11 cellular contexts compared by ENCODE assay signal in the genomic region with DNA sequence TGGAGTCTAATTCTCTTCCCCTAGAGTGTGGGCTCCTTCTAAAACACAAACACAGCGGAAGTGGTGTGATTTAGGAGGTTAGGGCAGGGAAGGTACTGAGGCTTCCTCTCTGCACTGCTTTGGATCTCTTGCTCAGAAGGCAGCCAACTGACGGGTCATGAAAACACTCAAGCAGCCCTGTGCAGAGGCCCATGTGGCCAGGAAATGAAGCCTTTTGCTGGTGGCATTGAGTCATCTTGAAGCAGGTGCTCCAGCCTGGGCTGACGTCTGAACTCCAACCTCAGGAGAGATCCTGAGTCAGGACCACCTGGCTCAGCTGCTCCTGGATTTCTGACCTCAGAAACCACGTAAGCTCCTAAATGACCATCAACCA.
DNase-seq lines count a peak whose midpoint lies in the region; ATAC-seq and TF ChIP-seq lines count a peak whose summit lies in the region.
"Had no signal": no experiment of that assay in that cellular context is flagged by ENCODE, and none has a peak within 500 bp of the region (broad histone marks: within the 10 kb centered on the region; RNA-seq: fewer than 3 reads in every experiment).

No MANE protein-coding gene starts in this region.

- H3K4me2 ChIP-seq in mesenchymal stem cell (ENCODE audit: low read length, poor library complexity, severe bottlenecking), result no peak overlapping the region

- H3K9ac ChIP-seq in mesenchymal stem cell (ENCODE audit: low read length), result no peak overlapping the region

- H3K27ac Mint-ChIP-seq in CD4-positive, CD25-positive, alpha-beta regulatory T cell, result peak overlapping the region; percentile 88 to 91 (median 90)
- H3K27ac Mint-ChIP-seq in immature natural killer cell (peak overlapping the region in 4 of 6 donors; percentile 56 to 84 (median 72)), Calu3 (ENCODE audit: unreplicated experiment) (no peak overlapping the region)

- no peaks in the 10 kb centered on the region for H3K36me3 Mint-ChIP-seq in CD4-positive, CD25-positive, alpha-beta regulatory T cell
- no peaks in the 10 kb centered on the region for H3K36me3 Mint-ChIP-seq in immature natural killer cell
- H3K36me3 Mint-ChIP-seq in Calu3 (ENCODE audit: insufficient read depth, unreplicated experiment), result no peaks in the 10 kb centered on the region

- no peak overlapping the region for H3K14ac ChIP-seq in mesenchymal stem cell (ENCODE audit: low read length in 2 of 2)

- H3K27me3 Mint-ChIP-seq in CD4-positive, CD25-positive, alpha-beta regulatory T cell, result no peaks in the 10 kb centered on the region
- H3K27me3 Mint-ChIP-seq in immature natural killer cell (ENCODE audit: low read depth in 3 of 3), result peaks cover 0 to 3% (median 2%) of the 10 kb centered on the region in 3 donors
- H3K27me3 Mint-ChIP-seq in Calu3 (ENCODE audit: unreplicated experiment), result peaks cover 76% of the 10 kb centered on the region

- H3K23ac ChIP-seq in mesenchymal stem cell (ENCODE audit: low read length in 2 of 2), result no peak overlapping the region

- peak in 2 of 3 donors; percentile 48 to 83 for DNase-seq in CD4-positive, CD25-positive, alpha-beta regulatory T cell
- peak; percentile 35 to 67 for DNase-seq in SHP77 (lab: John Stamatoyannopoulos, UW)
- peak; percentile 55 for DNase-seq in activated CD8-positive, alpha-beta memory T cell treated with anti-CD3 and anti-CD28 coated beads, Interleukin-2, amount 50 U/mL, for 48 hours
- peak in 1 of 3 donors; percentile 14 for DNase-seq in immature natural killer cell
- DNase-seq in suprapubic skin (ENCODE audit: low spot score in 2 of 2), result no peak
- no peak for DNase-seq in 8988T
- no peak for DNase-seq in mesenchymal stem cell
- no peak for DNase-seq in Calu3
- DNase-seq: GDM1, SW 1271 had no signal

- no peaks in the 10 kb centered on the region for H3K9me3 Mint-ChIP-seq in CD4-positive, CD25-positive, alpha-beta regulatory T cell
- H3K9me3 Mint-ChIP-seq in immature natural killer cell (peaks cover 0 to 3% (median 0%) of the 10 kb centered on the region in 6 donors), Calu3 (ENCODE audit: low read depth, unreplicated experiment) (no peaks in the 10 kb centered on the region)

- ATAC-seq in CD4-positive, CD25-positive, alpha-beta regulatory T cell (ENCODE audit: low read depth in 2 of 2), result peak; percentile 93 to 96

- H3K4ac ChIP-seq in mesenchymal stem cell (ENCODE audit: low read depth in 1 of 2, low read length in 2 of 2), result no peak overlapping the region

- H2AFZ ChIP-seq in mesenchymal stem cell (ENCODE audit: low read depth, low read length), result no peak overlapping the region

- BruUV-seq in Calu3 (replicated peaks; lab: Mats Ljungman, UMichigan), result no TSS peak

- TF ChIP-seq CTCF in suprapubic skin (IDR thresholded peaks at IDR 0.05) (no peak), Calu3 (IDR thresholded peaks at IDR 0.05; ENCODE audit: unreplicated experiment) (no peak)

- no peak overlapping the region for H2BK15ac ChIP-seq in mesenchymal stem cell (ENCODE audit: low read depth, poor library complexity, severe bottlenecking)

- peaks cover 32% of the 10 kb centered on the region for H3K4me1 ChIP-seq in CD4-positive, CD25-positive, alpha-beta regulatory T cell (ENCODE audit: control insufficient read depth, insufficient read depth, low read length, poor library complexity, severe bottlenecking)
- no peaks in the 10 kb centered on the region for H3K4me1 ChIP-seq in suprapubic skin
- H3K4me1 ChIP-seq in mesenchymal stem cell (ENCODE audit: control insufficient read depth, insufficient read depth, low read depth, low read length), result no peaks in the 10 kb centered on the region
- H3K4me1 ChIP-seq: vagina had no signal

- H3K27ac ChIP-seq in CD4-positive, CD25-positive, alpha-beta regulatory T cell (ENCODE audit: insufficient read depth, low read length, poor library complexity, severe bottlenecking), result peak overlapping the region; percentile 58
- H3K27ac ChIP-seq in suprapubic skin, result no peak overlapping the region
- H3K27ac ChIP-seq in mesenchymal stem cell (ENCODE audit: low read length, poor library complexity, severe bottlenecking), result no peak overlapping the region
- H3K27ac ChIP-seq: vagina had no signal

- no peak for TF ChIP-seq POLR2A in suprapubic skin (IDR thresholded peaks at IDR 0.05)

- H3K4me3 ChIP-seq in CD4-positive, CD25-positive, alpha-beta regulatory T cell (ENCODE audit: low read depth, low read length), result no peak overlapping the region
- H3K4me3 ChIP-seq in suprapubic skin, result no peak overlapping the region
- H3K4me3 ChIP-seq in mesenchymal stem cell (ENCODE audit: insufficient read depth in 1 of 2, low read depth in 1 of 2, low read length in 2 of 2), result no peak overlapping the region
- H3K4me3 ChIP-seq: vagina had no signal

- no peak overlapping the region for H4K8ac ChIP-seq in mesenchymal stem cell (ENCODE audit: low read length)

- H3K4me1 Mint-ChIP-seq in CD4-positive, CD25-positive, alpha-beta regulatory T cell, result peaks cover 11 to 47% (median 33%) of the 10 kb centered on the region in 4 donors
- peaks cover 25 to 38% of the 10 kb centered on the region in 2 donors for H3K4me1 Mint-ChIP-seq in immature natural killer cell
- no peaks in the 10 kb centered on the region for H3K4me1 Mint-ChIP-seq in Calu3 (ENCODE audit: low read depth, unreplicated experiment)

- peak overlapping the region in 3 of 4 donors; percentile 39 to 57 (median 57) for H3K4me3 Mint-ChIP-seq in CD4-positive, CD25-positive, alpha-beta regulatory T cell
- H3K4me3 Mint-ChIP-seq in immature natural killer cell (no peak overlapping the region), Calu3 (ENCODE audit: low read depth, unreplicated experiment) (no peak overlapping the region)

- no peak overlapping the region for H4K91ac ChIP-seq in mesenchymal stem cell (ENCODE audit: low read length)

- CTCF ChIA-PET in Calu3 (lab: Charles Lee), result interaction anchor here (0.6 to 1.7 kb wide), 6 partner anchors 9 to 81 kb away, joined by 3 to 5 read pairs (median 4); no protein-coding TSS in a partner anchor

- no peaks in the 10 kb centered on the region for H3K27me3 ChIP-seq in CD4-positive, CD25-positive, alpha-beta regulatory T cell (ENCODE audit: control insufficient read depth, insufficient read depth, low read length)
- H3K27me3 ChIP-seq in suprapubic skin (no peaks in the 10 kb centered on the region), mesenchymal stem cell (ENCODE audit: control insufficient read depth in 1 of 2, insufficient read depth in 1 of 2, low read length in 2 of 2) (peaks cover 53 to 58% of the 10 kb centered on the region in 2 experiments)
- H3K27me3 ChIP-seq: vagina had no signal

- H3K18ac ChIP-seq in mesenchymal stem cell (ENCODE audit: low read depth in 1 of 2, low read length in 2 of 2), result no peak overlapping the region

- H2BK12ac ChIP-seq in mesenchymal stem cell (ENCODE audit: low read length in 2 of 2), result no peak overlapping the region

- intact Hi-C loops in Calu3 (cut with micrococcal nuclease; ENCODE audit: unreplicated experiment), result no loop called here

- WGBS in suprapubic skin, result 81% methylated on average over 4 of the region's 4 CpGs
- 79% methylated on average over 2 of the region's 4 CpGs for WGBS in mesenchymal stem cell

- no peaks in the 10 kb centered on the region for H3K79me1 ChIP-seq in mesenchymal stem cell (replicated peaks; ENCODE audit: low read length, poor library complexity, severe bottlenecking)

- H3K36me3 ChIP-seq in CD4-positive, CD25-positive, alpha-beta regulatory T cell (ENCODE audit: control insufficient read depth, insufficient read depth, low read length), result no peaks in the 10 kb centered on the region
- H3K36me3 ChIP-seq in suprapubic skin, result no peaks in the 10 kb centered on the region
- no peaks in the 10 kb centered on the region for H3K36me3 ChIP-seq in mesenchymal stem cell (ENCODE audit: control insufficient read depth in 1 of 2, insufficient read depth in 2 of 2, low read depth in 1 of 2, low read length in 2 of 2)
- H3K36me3 ChIP-seq: vagina had no signal

- H2BK120ac ChIP-seq in mesenchymal stem cell (ENCODE audit: low read depth, low read length), result no peak overlapping the region

- no peak for TF ChIP-seq EP300 in suprapubic skin (IDR thresholded peaks at IDR 0.05)

- no peak overlapping the region for H2AK5ac ChIP-seq in mesenchymal stem cell (ENCODE audit: low read length, severe bottlenecking)

- H3K9me3 ChIP-seq in CD4-positive, CD25-positive, alpha-beta regulatory T cell (ENCODE audit: control insufficient read depth in 2 of 2, low read length in 2 of 2), result no peaks in the 10 kb centered on the region
- H3K9me3 ChIP-seq in suprapubic skin (no peaks in the 10 kb centered on the region), mesenchymal stem cell (ENCODE audit: control insufficient read depth, low read length) (no peaks in the 10 kb centered on the region)
- H3K9me3 ChIP-seq: vagina had no signal

- no peak overlapping the region for H2BK5ac ChIP-seq in mesenchymal stem cell (ENCODE audit: low read depth, low read length, poor library complexity, severe bottlenecking)

Comparison
In these comparisons a context has a peak if more than half of its experiments do, and no peak if none do; other contexts are left out.
1. DNase-seq: peak in CD4-positive, CD25-positive, alpha-beta regulatory T cell (2 of 3), SHP77 (2 of 2) and activated CD8-positive, alpha-beta memory T cell treated with anti-CD3 and anti-CD28 coated beads, Interleukin-2, amount 50 U/mL, for 48 hours (single experiment); none in suprapubic skin (0 of 2), 8988T (single experiment), mesenchymal stem cell (single experiment) and Calu3 (single experiment).
2. H3K4me3 Mint-ChIP-seq: peak in CD4-positive, CD25-positive, alpha-beta regulatory T cell (3 of 4); none in immature natural killer cell (0 of 5) and Calu3 (single experiment).